Comparison of ENCODE assay signal across 27 cellular contexts in genomic region chr1:116177861-116178260, GRCh38.
"Had no signal": no experiment of that assay in that cellular context is flagged by ENCODE, and none has a peak within 500 bp of the region (broad histone marks: within the 10 kb centered on the region; RNA-seq: fewer than 3 reads in every experiment).

No MANE protein-coding gene starts in this region.

- FAIRE-seq: islet of Langerhans, kidney, urothelium cell line had no signal

- H3K9me3 ChIP-seq: left lung, lower lobe of right lung, neutrophil, right atrium auricular region, spleen, tibial nerve, upper lobe of right lung had no signal

- H3K27ac Mint-ChIP-seq: immature natural killer cell; naive thymus-derived CD8-positive, alpha-beta T cell; nephron progenitor cell; neural progenitor cell; stimulated activated effector memory CD8-positive, alpha-beta T cell treated with anti-CD3 and anti-CD28 coated beads, Interleukin-12 subunit alpha, Interleukin-12 subunit beta, amount 100 ng/mL, for 72 hours; stimulated activated naive CD8-positive, alpha-beta T cell treated with anti-CD3 and anti-CD28 coated beads, Interleukin-15, Interleukin-2, amounts not matched to agents 100 ng/mL and 50 ng/mL, for 24 hours had no signal

- H3K36me3 ChIP-seq: left lung, lower lobe of right lung, neural progenitor cell, neutrophil, right atrium auricular region, spleen, tibial nerve, upper lobe of right lung had no signal

- H3K4me1 ChIP-seq: left lung, lower lobe of right lung, neural progenitor cell, parathyroid adenoma, right atrium auricular region, spleen, tibial nerve, upper lobe of right lung had no signal

- H3K9ac ChIP-seq: neural progenitor cell, parathyroid adenoma had no signal

- H3K79me2 ChIP-seq: parathyroid adenoma had no signal

- DNase-seq: head of caudate nucleus; hypothalamus; immature natural killer cell; kidney; left colon; left lung; lower lobe of right lung; mammary epithelial cell; mesenchymal stem cell; naive thymus-derived CD8-positive, alpha-beta T cell; nephron progenitor cell; occipital lobe; spleen; stimulated activated CD4-positive, alpha-beta T cell treated with anti-CD3 and anti-CD28 coated beads, Interleukin-4, amount 100 ng/mL, for 24 hours; stimulated activated naive CD4-positive, alpha-beta T cell; upper lobe of right lung had no signal

- H3K27me3 ChIP-seq: left lung, neural progenitor cell, right atrium auricular region, spleen, tibial nerve, upper lobe of right lung had no signal

- H3K9me3 Mint-ChIP-seq: immature natural killer cell; naive thymus-derived CD8-positive, alpha-beta T cell; nephron progenitor cell; neural progenitor cell; stimulated activated effector memory CD8-positive, alpha-beta T cell treated with anti-CD3 and anti-CD28 coated beads, Interleukin-12 subunit alpha, Interleukin-12 subunit beta, amount 100 ng/mL, for 72 hours; stimulated activated naive CD8-positive, alpha-beta T cell treated with anti-CD3 and anti-CD28 coated beads, Interleukin-15, Interleukin-2, amounts not matched to agents 100 ng/mL and 50 ng/mL, for 24 hours had no signal

- H3K27ac ChIP-seq: left lung, lower lobe of right lung, neural progenitor cell, neutrophil, parathyroid adenoma, right atrium auricular region, skin epidermis, spleen, tibial nerve, upper lobe of right lung had no signal

- ATAC-seq: left lung; lower lobe of right lung; naive thymus-derived CD8-positive, alpha-beta T cell; sciatic nerve; stimulated activated effector memory CD8-positive, alpha-beta T cell treated with anti-CD3 and anti-CD28 coated beads, Interleukin-12 subunit alpha, Interleukin-12 subunit beta, amount 100 ng/mL, for 72 hours; upper lobe of right lung had no signal

- H3K36me3 Mint-ChIP-seq: immature natural killer cell; naive thymus-derived CD8-positive, alpha-beta T cell; neural progenitor cell; stimulated activated effector memory CD8-positive, alpha-beta T cell treated with anti-CD3 and anti-CD28 coated beads, Interleukin-12 subunit alpha, Interleukin-12 subunit beta, amount 100 ng/mL, for 72 hours had no signal

- H3K4me3 Mint-ChIP-seq: immature natural killer cell; naive thymus-derived CD8-positive, alpha-beta T cell; nephron progenitor cell; neural progenitor cell; stimulated activated effector memory CD8-positive, alpha-beta T cell treated with anti-CD3 and anti-CD28 coated beads, Interleukin-12 subunit alpha, Interleukin-12 subunit beta, amount 100 ng/mL, for 72 hours; stimulated activated naive CD8-positive, alpha-beta T cell treated with anti-CD3 and anti-CD28 coated beads, Interleukin-15, Interleukin-2, amounts not matched to agents 100 ng/mL and 50 ng/mL, for 24 hours had no signal

- H2AFZ ChIP-seq: neural progenitor cell, parathyroid adenoma had no signal

- H3K4me1 Mint-ChIP-seq: immature natural killer cell; naive thymus-derived CD8-positive, alpha-beta T cell; nephron progenitor cell; neural progenitor cell; stimulated activated effector memory CD8-positive, alpha-beta T cell treated with anti-CD3 and anti-CD28 coated beads, Interleukin-12 subunit alpha, Interleukin-12 subunit beta, amount 100 ng/mL, for 72 hours had no signal

- H3K4me3 ChIP-seq: left lung, lower lobe of right lung, neural progenitor cell, right atrium auricular region, skin epidermis, spleen, tibial nerve, upper lobe of right lung had no signal

- H3K4me2 ChIP-seq: neural progenitor cell had no signal
